In genomic region chr5:143302344-143302743, GRCh38 we compare ENCODE assay signal across 1 cellular context.
TF ChIP-seq lines count a peak whose summit lies in the region.

No MANE protein-coding gene starts in this region.

TF ChIP-seq in K562, 482 proteins besides CTCF, POLR2A, EP300 and RAD21 (continued from another document):
- TF ChIP-seq, protein P1, sequence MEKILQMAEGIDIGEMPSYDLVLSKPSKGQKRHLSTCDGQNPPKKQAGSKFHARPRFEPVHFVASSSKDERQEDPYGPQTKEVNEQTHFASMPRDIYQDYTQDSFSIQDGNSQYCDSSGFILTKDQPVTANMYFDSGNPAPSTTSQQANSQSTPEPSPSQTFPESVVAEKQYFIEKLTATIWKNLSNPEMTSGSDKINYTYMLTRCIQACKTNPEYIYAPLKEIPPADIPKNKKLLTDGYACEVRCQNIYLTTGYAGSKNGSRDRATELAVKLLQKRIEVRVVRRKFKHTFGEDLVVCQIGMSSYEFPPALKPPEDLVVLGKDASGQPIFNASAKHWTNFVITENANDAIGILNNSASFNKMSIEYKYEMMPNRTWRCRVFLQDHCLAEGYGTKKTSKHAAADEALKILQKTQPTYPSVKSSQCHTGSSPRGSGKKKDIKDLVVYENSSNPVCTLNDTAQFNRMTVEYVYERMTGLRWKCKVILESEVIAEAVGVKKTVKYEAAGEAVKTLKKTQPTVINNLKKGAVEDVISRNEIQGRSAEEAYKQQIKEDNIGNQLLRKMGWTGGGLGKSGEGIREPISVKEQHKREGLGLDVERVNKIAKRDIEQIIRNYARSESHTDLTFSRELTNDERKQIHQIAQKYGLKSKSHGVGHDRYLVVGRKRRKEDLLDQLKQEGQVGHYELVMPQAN (IDR thresholded peaks at IDR 0.05; ENCODE audit: borderline replicate concordance), result no peak
- TF ChIP-seq, protein P2, sequence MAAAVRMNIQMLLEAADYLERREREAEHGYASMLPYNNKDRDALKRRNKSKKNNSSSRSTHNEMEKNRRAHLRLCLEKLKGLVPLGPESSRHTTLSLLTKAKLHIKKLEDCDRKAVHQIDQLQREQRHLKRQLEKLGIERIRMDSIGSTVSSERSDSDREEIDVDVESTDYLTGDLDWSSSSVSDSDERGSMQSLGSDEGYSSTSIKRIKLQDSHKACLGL (CRISPR knock-in tag; IDR thresholded peaks at IDR 0.05; ENCODE audit: borderline replicate concordance, poor library complexity, severe bottlenecking), result no peak
- TF ChIP-seq TFAM (CRISPR knock-in tag; conservative IDR thresholded peaks at IDR 0.05), result no peak
- TF ChIP-seq, protein P3, sequence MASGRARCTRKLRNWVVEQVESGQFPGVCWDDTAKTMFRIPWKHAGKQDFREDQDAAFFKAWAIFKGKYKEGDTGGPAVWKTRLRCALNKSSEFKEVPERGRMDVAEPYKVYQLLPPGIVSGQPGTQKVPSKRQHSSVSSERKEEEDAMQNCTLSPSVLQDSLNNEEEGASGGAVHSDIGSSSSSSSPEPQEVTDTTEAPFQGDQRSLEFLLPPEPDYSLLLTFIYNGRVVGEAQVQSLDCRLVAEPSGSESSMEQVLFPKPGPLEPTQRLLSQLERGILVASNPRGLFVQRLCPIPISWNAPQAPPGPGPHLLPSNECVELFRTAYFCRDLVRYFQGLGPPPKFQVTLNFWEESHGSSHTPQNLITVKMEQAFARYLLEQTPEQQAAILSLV (tag; IDR thresholded peaks at IDR 0.05), result no peak
- TF ChIP-seq, protein P4, sequence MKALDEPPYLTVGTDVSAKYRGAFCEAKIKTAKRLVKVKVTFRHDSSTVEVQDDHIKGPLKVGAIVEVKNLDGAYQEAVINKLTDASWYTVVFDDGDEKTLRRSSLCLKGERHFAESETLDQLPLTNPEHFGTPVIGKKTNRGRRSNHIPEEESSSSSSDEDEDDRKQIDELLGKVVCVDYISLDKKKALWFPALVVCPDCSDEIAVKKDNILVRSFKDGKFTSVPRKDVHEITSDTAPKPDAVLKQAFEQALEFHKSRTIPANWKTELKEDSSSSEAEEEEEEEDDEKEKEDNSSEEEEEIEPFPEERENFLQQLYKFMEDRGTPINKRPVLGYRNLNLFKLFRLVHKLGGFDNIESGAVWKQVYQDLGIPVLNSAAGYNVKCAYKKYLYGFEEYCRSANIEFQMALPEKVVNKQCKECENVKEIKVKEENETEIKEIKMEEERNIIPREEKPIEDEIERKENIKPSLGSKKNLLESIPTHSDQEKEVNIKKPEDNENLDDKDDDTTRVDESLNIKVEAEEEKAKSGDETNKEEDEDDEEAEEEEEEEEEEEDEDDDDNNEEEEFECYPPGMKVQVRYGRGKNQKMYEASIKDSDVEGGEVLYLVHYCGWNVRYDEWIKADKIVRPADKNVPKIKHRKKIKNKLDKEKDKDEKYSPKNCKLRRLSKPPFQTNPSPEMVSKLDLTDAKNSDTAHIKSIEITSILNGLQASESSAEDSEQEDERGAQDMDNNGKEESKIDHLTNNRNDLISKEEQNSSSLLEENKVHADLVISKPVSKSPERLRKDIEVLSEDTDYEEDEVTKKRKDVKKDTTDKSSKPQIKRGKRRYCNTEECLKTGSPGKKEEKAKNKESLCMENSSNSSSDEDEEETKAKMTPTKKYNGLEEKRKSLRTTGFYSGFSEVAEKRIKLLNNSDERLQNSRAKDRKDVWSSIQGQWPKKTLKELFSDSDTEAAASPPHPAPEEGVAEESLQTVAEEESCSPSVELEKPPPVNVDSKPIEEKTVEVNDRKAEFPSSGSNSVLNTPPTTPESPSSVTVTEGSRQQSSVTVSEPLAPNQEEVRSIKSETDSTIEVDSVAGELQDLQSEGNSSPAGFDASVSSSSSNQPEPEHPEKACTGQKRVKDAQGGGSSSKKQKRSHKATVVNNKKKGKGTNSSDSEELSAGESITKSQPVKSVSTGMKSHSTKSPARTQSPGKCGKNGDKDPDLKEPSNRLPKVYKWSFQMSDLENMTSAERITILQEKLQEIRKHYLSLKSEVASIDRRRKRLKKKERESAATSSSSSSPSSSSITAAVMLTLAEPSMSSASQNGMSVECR (CRISPR knock-in tag; IDR thresholded peaks at IDR 0.05), result no peak
- TF ChIP-seq ZNF79 (CRISPR knock-in tag; IDR thresholded peaks at IDR 0.05; ENCODE audit: low read depth), result no peak
- no peak for TF ChIP-seq TRIM28 (IDR thresholded peaks at IDR 0.05)
- TF ChIP-seq, protein P5, sequence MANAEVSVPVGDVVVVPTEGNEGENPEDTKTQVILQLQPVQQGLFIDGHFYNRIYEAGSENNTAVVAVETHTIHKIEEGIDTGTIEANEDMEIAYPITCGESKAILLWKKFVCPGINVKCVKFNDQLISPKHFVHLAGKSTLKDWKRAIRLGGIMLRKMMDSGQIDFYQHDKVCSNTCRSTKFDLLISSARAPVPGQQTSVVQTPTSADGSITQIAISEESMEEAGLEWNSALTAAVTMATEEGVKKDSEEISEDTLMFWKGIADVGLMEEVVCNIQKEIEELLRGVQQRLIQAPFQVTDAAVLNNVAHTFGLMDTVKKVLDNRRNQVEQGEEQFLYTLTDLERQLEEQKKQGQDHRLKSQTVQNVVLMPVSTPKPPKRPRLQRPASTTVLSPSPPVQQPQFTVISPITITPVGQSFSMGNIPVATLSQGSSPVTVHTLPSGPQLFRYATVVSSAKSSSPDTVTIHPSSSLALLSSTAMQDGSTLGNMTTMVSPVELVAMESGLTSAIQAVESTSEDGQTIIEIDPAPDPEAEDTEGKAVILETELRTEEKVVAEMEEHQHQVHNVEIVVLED (CRISPR knock-in tag; IDR thresholded peaks at IDR 0.05), result no peak
- TF ChIP-seq THRAP3 (IDR thresholded peaks at IDR 0.05; ENCODE audit: borderline replicate concordance), result no peak
- no peak for TF ChIP-seq SNAPC5 (CRISPR knock-in tag; IDR thresholded peaks at IDR 0.05)
- TF ChIP-seq SMC3 (conservative IDR thresholded peaks at IDR 0.05; ENCODE audit: insufficient read depth, low read depth, low read length), result no peak
- TF ChIP-seq MEIS2 (IDR thresholded peaks at IDR 0.05; ENCODE audit: partially characterized antibody), result no peak
- TF ChIP-seq IRF2 (CRISPR knock-in tag; IDR thresholded peaks at IDR 0.05), result no peak
- TF ChIP-seq CREB1 (IDR thresholded peaks at IDR 0.05), result no peak
- no peak for TF ChIP-seq CREB1 (CRISPR knock-in tag; IDR thresholded peaks at IDR 0.05)
